Comparison of ENCODE assay signal across 1 cellular context in the genomic region with DNA sequence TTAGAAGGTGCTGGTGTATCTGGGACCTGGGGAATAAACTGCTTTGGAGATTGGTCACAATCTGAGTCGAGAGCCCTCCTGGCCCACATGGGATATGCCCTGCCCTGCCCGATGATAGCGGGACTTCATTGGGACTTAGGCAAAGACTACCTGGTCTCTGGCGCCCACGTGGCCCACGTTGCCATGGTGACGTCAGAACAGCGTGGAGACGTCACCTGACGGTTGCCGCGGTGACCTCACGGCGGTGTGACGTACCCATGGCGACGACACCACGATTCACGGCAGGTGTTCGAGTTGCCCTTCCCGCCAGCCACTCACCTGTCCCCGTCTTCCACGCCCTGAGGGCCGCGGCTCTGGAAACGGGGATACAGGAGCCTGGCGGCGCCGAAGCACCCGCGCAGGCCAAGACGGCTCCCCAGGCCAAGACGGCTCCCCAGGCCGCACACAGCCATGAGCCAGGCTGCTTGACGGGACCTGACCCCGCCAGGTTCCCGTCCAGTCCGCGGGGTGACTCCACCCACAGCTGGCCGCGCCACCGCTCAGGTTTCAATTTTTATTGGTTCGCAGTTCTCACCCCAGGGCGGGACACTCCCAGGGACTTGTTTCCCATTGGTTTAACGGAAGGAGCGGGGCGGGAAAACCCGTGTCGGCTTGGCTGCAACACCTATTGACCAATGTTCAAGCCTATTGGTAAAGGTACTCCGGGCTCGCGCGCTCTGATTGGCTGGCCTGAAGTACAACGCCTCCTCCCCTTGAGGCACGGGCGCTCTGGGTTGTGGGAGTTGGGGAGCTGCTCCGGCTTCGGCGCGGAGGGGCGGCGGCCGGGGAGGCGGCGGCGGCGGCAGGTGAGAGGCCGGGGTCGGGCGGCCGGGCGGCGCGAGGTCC.
TF ChIP-seq lines count a peak whose summit lies in the region.

A gene (minus strand): TSS at position 476 of the 885 bp plus-strand sequence. CDS start 24 bp downstream, at position 452.
A gene (plus strand): TSS at position 766 of the 885 bp plus-strand sequence. CDS start 1,029 bp downstream, outside the sequence.

TF ChIP-seq in SK-N-SH, 30 proteins besides CTCF, POLR2A, EP300 and RAD21 (continued from another document):
- TF ChIP-seq, protein P1, sequence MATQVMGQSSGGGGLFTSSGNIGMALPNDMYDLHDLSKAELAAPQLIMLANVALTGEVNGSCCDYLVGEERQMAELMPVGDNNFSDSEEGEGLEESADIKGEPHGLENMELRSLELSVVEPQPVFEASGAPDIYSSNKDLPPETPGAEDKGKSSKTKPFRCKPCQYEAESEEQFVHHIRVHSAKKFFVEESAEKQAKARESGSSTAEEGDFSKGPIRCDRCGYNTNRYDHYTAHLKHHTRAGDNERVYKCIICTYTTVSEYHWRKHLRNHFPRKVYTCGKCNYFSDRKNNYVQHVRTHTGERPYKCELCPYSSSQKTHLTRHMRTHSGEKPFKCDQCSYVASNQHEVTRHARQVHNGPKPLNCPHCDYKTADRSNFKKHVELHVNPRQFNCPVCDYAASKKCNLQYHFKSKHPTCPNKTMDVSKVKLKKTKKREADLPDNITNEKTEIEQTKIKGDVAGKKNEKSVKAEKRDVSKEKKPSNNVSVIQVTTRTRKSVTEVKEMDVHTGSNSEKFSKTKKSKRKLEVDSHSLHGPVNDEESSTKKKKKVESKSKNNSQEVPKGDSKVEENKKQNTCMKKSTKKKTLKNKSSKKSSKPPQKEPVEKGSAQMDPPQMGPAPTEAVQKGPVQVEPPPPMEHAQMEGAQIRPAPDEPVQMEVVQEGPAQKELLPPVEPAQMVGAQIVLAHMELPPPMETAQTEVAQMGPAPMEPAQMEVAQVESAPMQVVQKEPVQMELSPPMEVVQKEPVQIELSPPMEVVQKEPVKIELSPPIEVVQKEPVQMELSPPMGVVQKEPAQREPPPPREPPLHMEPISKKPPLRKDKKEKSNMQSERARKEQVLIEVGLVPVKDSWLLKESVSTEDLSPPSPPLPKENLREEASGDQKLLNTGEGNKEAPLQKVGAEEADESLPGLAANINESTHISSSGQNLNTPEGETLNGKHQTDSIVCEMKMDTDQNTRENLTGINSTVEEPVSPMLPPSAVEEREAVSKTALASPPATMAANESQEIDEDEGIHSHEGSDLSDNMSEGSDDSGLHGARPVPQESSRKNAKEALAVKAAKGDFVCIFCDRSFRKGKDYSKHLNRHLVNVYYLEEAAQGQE (IDR thresholded peaks at IDR 0.05; ENCODE audit: low read depth, low read length), result no peak
- TF ChIP-seq ELF1 (IDR thresholded peaks at IDR 0.05), result no peak
- TF ChIP-seq TCF12 (IDR thresholded peaks at IDR 0.05), result no peak
- no peak for TF ChIP-seq NFIC (IDR thresholded peaks at IDR 0.05; ENCODE audit: borderline replicate concordance)
- no peak for TF ChIP-seq SMC3 (IDR thresholded peaks at IDR 0.05; ENCODE audit: low read depth, low read length)
- TF ChIP-seq TAF1 (IDR thresholded peaks at IDR 0.05; ENCODE audit: borderline replicate concordance, low read depth, low read length), result no peak
- no peak for TF ChIP-seq YY1 (IDR thresholded peaks at IDR 0.05; ENCODE audit: low read depth)
- no peak for TF ChIP-seq FOXM1 (IDR thresholded peaks at IDR 0.05; ENCODE audit: low read depth)
- TF ChIP-seq, protein P2, sequence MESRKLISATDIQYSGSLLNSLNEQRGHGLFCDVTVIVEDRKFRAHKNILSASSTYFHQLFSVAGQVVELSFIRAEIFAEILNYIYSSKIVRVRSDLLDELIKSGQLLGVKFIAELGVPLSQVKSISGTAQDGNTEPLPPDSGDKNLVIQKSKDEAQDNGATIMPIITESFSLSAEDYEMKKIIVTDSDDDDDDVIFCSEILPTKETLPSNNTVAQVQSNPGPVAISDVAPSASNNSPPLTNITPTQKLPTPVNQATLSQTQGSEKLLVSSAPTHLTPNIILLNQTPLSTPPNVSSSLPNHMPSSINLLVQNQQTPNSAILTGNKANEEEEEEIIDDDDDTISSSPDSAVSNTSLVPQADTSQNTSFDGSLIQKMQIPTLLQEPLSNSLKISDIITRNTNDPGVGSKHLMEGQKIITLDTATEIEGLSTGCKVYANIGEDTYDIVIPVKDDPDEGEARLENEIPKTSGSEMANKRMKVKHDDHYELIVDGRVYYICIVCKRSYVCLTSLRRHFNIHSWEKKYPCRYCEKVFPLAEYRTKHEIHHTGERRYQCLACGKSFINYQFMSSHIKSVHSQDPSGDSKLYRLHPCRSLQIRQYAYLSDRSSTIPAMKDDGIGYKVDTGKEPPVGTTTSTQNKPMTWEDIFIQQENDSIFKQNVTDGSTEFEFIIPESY (IDR thresholded peaks at IDR 0.05; ENCODE audit: borderline replicate concordance, low read depth), result no peak
- no peak for TF ChIP-seq EZH2phosphoT487 (IDR thresholded peaks at IDR 0.05; ENCODE audit: borderline replicate concordance, low read depth)
- TF ChIP-seq GATA2 (CRISPR knock-in tag; IDR thresholded peaks at IDR 0.05), result no peak
- TF ChIP-seq JUND (IDR thresholded peaks at IDR 0.05), result no peak
- TF ChIP-seq RXRA (IDR thresholded peaks at IDR 0.05; ENCODE audit: borderline replicate concordance, low read depth), result no peak
TF ChIP-seq in SK-N-SH: peak in this region for 11.
